In genomic region chr9:6873862-6874261, GRCh38 we compare ENCODE assay signal across 12 cellular contexts.
DNase-seq lines count a peak whose midpoint lies in the region; ATAC-seq and TF ChIP-seq lines count a peak whose summit lies in the region.
"Had no signal": no experiment of that assay in that cellular context is flagged by ENCODE, and none has a peak within 500 bp of the region (broad histone marks: within the 10 kb centered on the region; RNA-seq: fewer than 3 reads in every experiment).

No MANE protein-coding gene starts in this region.

- DNase-seq in activated naive CD4-positive, alpha-beta T cell treated with anti-CD3 and anti-CD28 coated beads, Interleukin-2, amount 50 U/mL, for 16 hours: no peak
- peak; percentile 57 for DNase-seq in astrocyte of the spinal cord (ENCODE audit: low read depth, low spot score)
- peak; percentile 42 for DNase-seq in medulla oblongata (ENCODE audit: extremely low spot score)
- DNase-seq in superior temporal gyrus (ENCODE audit: extremely low spot score): peak; percentile 58
- no peak for DNase-seq in DMS79 treated with DMSO at 0.1 percent for 48 hours (lab: John Stamatoyannopoulos, UW)
- no peak for DNase-seq in epidermal melanocyte (ENCODE audit: insufficient read length, low spot score)
- DNase-seq: activated CD4-positive, alpha-beta T cell treated with anti-CD3 and anti-CD28 coated beads, Interleukin-2, amount 50 U/mL, for 4 hours; NCI-H1436 had no signal

- no peak for ATAC-seq in HG03196 (IDR thresholded peaks at IDR 0.05; ENCODE audit: unreplicated experiment)

- peak overlapping the region; percentile 19 for H3K27ac Mint-ChIP-seq in activated naive CD4-positive, alpha-beta T cell treated with anti-CD3 and anti-CD28 coated beads, Interleukin-2, amount 50 U/mL, for 24 hours
- H3K27ac Mint-ChIP-seq: B cell had no signal

- H3K4me1 Mint-ChIP-seq in activated naive CD4-positive, alpha-beta T cell treated with anti-CD3 and anti-CD28 coated beads, Interleukin-2, amount 50 U/mL, for 24 hours: peaks cover 81% of the 10 kb centered on the region

- peaks cover 35% of the 10 kb centered on the region for H3K36me3 Mint-ChIP-seq in activated naive CD4-positive, alpha-beta T cell treated with anti-CD3 and anti-CD28 coated beads, Interleukin-2, amount 50 U/mL, for 24 hours

- no peak overlapping the region for H3K4me3 Mint-ChIP-seq in activated naive CD4-positive, alpha-beta T cell treated with anti-CD3 and anti-CD28 coated beads, Interleukin-2, amount 50 U/mL, for 24 hours
- H3K4me3 Mint-ChIP-seq: B cell had no signal

- H3K4me3 ChIP-seq in astrocyte of the spinal cord (ENCODE audit: low read depth, low read length): no peak overlapping the region
- H3K4me3 ChIP-seq: thoracic aorta had no signal

- H3K27me3 Mint-ChIP-seq in activated naive CD4-positive, alpha-beta T cell treated with anti-CD3 and anti-CD28 coated beads, Interleukin-2, amount 50 U/mL, for 24 hours: no peaks in the 10 kb centered on the region
- H3K27me3 Mint-ChIP-seq: B cell had no signal

- no peak for TF ChIP-seq CTCF in astrocyte of the spinal cord (IDR thresholded peaks at IDR 0.05; ENCODE audit: low read depth, low read length)

- no peaks in the 10 kb centered on the region for H3K9me3 Mint-ChIP-seq in activated naive CD4-positive, alpha-beta T cell treated with anti-CD3 and anti-CD28 coated beads, Interleukin-2, amount 50 U/mL, for 24 hours

- in situ Hi-C loops in astrocyte of the spinal cord (cut with HindIII; ENCODE audit: low sequenced_read_pairs): no loop called here

Comparison
In these comparisons a context has a peak if more than half of its experiments do, and no peak if none do; other contexts are left out.
1. DNase-seq: peak in astrocyte of the spinal cord (single experiment), medulla oblongata (single experiment) and superior temporal gyrus (single experiment); none in activated naive CD4-positive, alpha-beta T cell treated with anti-CD3 and anti-CD28 coated beads, Interleukin-2, amount 50 U/mL, for 16 hours (single experiment), DMS79 treated with DMSO at 0.1 percent for 48 hours (single experiment) and epidermal melanocyte (single experiment).